ENCODE assay signal across 8 cellular contexts in the genomic region with DNA sequence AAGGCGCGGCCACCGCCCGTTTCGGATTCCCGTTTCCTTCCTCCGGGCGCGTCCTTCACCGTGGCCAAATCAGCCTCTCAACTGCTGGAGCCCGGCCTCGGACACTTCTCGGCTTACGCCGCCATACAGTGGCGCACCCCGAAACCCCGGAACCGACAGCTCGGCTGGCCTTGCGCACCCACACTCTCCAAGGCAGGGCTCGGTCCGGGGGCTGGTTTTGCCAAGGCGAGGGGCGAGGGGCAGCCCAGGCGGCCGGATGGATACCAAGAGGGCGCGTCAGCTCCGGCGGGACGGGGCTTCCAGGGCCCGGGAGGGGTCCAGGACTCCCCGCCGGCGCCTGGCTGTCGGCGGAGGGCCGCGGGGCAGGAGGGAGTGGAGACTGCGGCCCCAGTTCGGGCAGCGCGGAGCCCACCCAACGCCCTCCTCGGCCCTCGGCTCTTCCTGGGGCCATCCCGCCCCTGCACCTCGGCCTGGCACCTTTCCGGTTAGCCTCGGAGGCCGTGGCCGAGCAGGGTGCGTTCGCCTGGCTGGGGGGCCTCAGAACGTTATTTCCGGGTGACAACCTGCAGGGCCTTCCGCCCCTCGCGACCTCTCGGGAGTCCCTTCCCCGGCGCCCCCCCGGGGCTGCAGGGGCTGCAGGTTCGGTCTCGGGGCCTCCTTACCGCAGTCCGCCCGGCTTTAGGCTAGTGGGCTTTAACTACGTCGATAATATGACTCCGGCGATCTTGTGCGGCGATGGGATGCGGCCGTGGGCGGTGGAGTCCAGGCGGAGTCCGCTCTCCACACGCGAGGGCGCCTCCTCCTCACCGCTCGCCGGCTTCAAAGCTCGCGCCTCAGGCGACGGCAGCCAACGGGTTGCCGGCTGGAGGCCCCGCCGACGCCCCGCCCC. TPM values are rescaled to one million over a fixed set of nuclear protein-coding genes. Genes with fewer than 3 reads are reported as not detected.
A peak's percentile ranks its signal among the peaks of the same experiment; 100 is the strongest.
DNase-seq lines count a peak whose midpoint lies in the region; ATAC-seq and TF ChIP-seq lines count a peak whose summit lies in the region.

No MANE protein-coding gene starts in this region.

- peaks cover 28% of the 10 kb centered on the region for H3K4me1 Mint-ChIP-seq in CD14-positive monocyte
- H3K4me1 Mint-ChIP-seq in natural killer cell treated with Interleukin-12 subunit alpha and Interleukin-12 subunit beta and Interleukin-15 and Interleukin-18, amount 100 ng/mL, for 72 hours (ENCODE audit: low read depth in 2 of 2): peaks cover 14 to 32% of the 10 kb centered on the region in 2 donors

- peak overlapping the region; percentile 50 to 84 (median 70) for H3K27ac Mint-ChIP-seq in CD14-positive monocyte
- H3K27ac Mint-ChIP-seq in natural killer cell treated with Interleukin-12 subunit alpha and Interleukin-12 subunit beta and Interleukin-15 and Interleukin-18, amount 100 ng/mL, for 72 hours: peak overlapping the region in 1 of 2 donors; percentile 15

- intact Hi-C loops in CD14-positive monocyte (cut with micrococcal nuclease): loop anchor here (2.0 to 10.0 kb wide), 3 partner anchors 42 to 146 kb away; a partner anchor contains a TSS

- peak; percentile 49 for DNase-seq in CD14-positive monocyte (ENCODE audit: low spot score)
- DNase-seq in activated CD4-positive, alpha-beta T cell treated with anti-CD3 and anti-CD28 coated beads for 4 hours: peak; percentile 8 to 14
- DNase-seq in epithelial cell of proximal tubule (ENCODE audit: low read depth): no peak
- peak; percentile 61 for DNase-seq in natural killer cell treated with Interleukin-12 subunit alpha and Interleukin-12 subunit beta and Interleukin-15 and Interleukin-18, amount 100 ng/mL, for 72 hours (ENCODE audit: low spot score)
- DNase-seq in COR-L47 (lab: John Stamatoyannopoulos, UW): no peak
- no peak for DNase-seq in GF-D8 (lab: John Stamatoyannopoulos, UW)

- no peak for TF ChIP-seq CTCF in CD14-positive monocyte (IDR thresholded peaks at IDR 0.05)
- TF ChIP-seq CTCF in epithelial cell of proximal tubule (conservative IDR thresholded peaks at IDR 0.05; ENCODE audit: low read depth, low read length): no peak

- H3K27me3 Mint-ChIP-seq in CD14-positive monocyte (ENCODE audit: low read depth in 3 of 3): no peaks in the 10 kb centered on the region
- H3K27me3 Mint-ChIP-seq in natural killer cell treated with Interleukin-12 subunit alpha and Interleukin-12 subunit beta and Interleukin-15 and Interleukin-18, amount 100 ng/mL, for 72 hours: no peaks in the 10 kb centered on the region

- H3K9me3 Mint-ChIP-seq in CD14-positive monocyte: no peaks in the 10 kb centered on the region
- H3K9me3 Mint-ChIP-seq in natural killer cell treated with Interleukin-12 subunit alpha and Interleukin-12 subunit beta and Interleukin-15 and Interleukin-18, amount 100 ng/mL, for 72 hours: no peaks in the 10 kb centered on the region

- H3K4me3 Mint-ChIP-seq in CD14-positive monocyte: peak overlapping the region; percentile 84 to 92
- H3K4me3 Mint-ChIP-seq in natural killer cell treated with Interleukin-12 subunit alpha and Interleukin-12 subunit beta and Interleukin-15 and Interleukin-18, amount 100 ng/mL, for 72 hours: peak overlapping the region; percentile 84

- ATAC-seq in GM19324 (IDR thresholded peaks at IDR 0.05; ENCODE audit: low FRiP score, unreplicated experiment) (peak; percentile 8), HG03378 (IDR thresholded peaks at IDR 0.05; ENCODE audit: unreplicated experiment) (peak; percentile 20)
- ATAC-seq in natural killer cell treated with Interleukin-12 subunit alpha and Interleukin-12 subunit beta and Interleukin-15 and Interleukin-18, amount 100 ng/mL, for 72 hours: peak; percentile 7 to 25

- H3K36me3 Mint-ChIP-seq in CD14-positive monocyte: peaks cover 7 to 18% of the 10 kb centered on the region in 2 donors
- peaks cover 14% of the 10 kb centered on the region for H3K36me3 Mint-ChIP-seq in natural killer cell treated with Interleukin-12 subunit alpha and Interleukin-12 subunit beta and Interleukin-15 and Interleukin-18, amount 100 ng/mL, for 72 hours

- peak overlapping the region; percentile 95 for H3K4me3 ChIP-seq in epithelial cell of proximal tubule (ENCODE audit: low read depth, low read length)

RNA-seq across cellular contexts. Expression of a gene that starts 0.7 kb away (rescaled TPM):
- polyA plus RNA-seq in CD14-positive monocyte: 1 to 10 TPM; 3.8 to 7.1 TPM
- 13.8 and 20.6 TPM in 2 replicates for total RNA-seq in epithelial cell of proximal tubule
- 10 to 100 TPM; 20.0 to 35.1 TPM for total RNA-seq in natural killer cell treated with Interleukin-12 subunit alpha and Interleukin-12 subunit beta and Interleukin-15 and Interleukin-18, amount 100 ng/mL, for 72 hours

RNA-seq across cellular contexts. Expression of a gene that starts 42.1 kb away (rescaled TPM):
- 100 to 1,000 TPM; 493 to 562 TPM for polyA plus RNA-seq in CD14-positive monocyte
- total RNA-seq in epithelial cell of proximal tubule: 57.7 and 358 TPM in 2 replicates
- total RNA-seq in natural killer cell treated with Interleukin-12 subunit alpha and Interleukin-12 subunit beta and Interleukin-15 and Interleukin-18, amount 100 ng/mL, for 72 hours: 10 to 100 TPM; 18.1 to 50.6 TPM

Comparison
In these comparisons a context has a peak if more than half of its experiments do, and no peak if none do; other contexts are left out.
1. DNase-seq: peak in CD14-positive monocyte (single experiment), activated CD4-positive, alpha-beta T cell treated with anti-CD3 and anti-CD28 coated beads for 4 hours (2 of 2) and natural killer cell treated with Interleukin-12 subunit alpha and Interleukin-12 subunit beta and Interleukin-15 and Interleukin-18, amount 100 ng/mL, for 72 hours (single experiment); none in epithelial cell of proximal tubule (single experiment), COR-L47 (single experiment) and GF-D8 (single experiment).
2. Peak in every context shown above with its lines, with median percentiles within 50 percentile points of each other: ATAC-seq.